1 cellular context compared by ENCODE assay signal in the genomic region with DNA sequence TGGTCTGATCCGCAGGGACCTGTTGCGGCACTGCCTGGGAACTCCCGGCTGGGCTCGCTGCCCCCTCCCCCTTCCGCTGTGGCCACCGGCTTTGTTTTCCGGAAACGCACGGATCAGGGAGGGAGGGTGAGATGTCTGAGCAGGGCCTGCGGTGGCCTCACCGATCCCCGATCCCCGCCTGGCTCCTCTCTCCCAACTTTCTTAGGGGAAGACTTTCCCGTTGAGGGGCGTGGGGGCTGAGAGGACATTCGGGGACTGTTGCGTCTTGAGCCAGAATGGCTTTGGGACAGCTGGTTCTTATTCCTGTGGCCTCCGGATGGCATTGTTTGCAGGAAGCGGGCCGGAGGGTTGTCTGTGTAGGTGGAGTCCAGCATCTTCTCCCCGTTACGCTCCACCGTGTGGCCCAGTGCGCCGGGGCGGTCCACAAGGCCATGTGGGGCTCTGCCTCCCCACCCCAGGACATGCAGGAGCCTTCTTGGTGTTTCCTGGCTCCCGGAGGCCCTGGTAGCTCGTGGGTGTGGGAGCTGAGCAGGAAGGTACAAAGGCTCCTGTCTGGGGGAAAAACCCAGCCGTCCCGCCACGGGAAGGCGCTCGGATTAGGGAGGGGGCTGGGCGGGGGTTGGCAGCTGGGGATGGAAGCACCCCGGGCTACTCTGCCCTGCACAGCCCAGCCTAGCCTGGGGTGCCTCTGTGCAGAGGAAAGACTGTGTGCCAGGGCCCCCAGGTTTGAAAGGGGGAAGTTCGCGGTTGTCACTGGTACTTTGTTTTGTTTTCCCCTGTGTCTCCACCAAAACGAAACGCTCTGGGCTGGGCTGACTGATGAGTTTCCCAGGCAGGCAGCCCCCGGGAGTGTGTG.
A peak's percentile ranks its signal among the peaks of the same experiment; 100 is the strongest.
TF ChIP-seq lines count a peak whose summit lies in the region.

No MANE protein-coding gene starts in this region.

TF ChIP-seq in HepG2, 621 proteins besides CTCF, POLR2A, EP300 and RAD21 (continued from another document and continues in another):
- TF ChIP-seq, protein P1, sequence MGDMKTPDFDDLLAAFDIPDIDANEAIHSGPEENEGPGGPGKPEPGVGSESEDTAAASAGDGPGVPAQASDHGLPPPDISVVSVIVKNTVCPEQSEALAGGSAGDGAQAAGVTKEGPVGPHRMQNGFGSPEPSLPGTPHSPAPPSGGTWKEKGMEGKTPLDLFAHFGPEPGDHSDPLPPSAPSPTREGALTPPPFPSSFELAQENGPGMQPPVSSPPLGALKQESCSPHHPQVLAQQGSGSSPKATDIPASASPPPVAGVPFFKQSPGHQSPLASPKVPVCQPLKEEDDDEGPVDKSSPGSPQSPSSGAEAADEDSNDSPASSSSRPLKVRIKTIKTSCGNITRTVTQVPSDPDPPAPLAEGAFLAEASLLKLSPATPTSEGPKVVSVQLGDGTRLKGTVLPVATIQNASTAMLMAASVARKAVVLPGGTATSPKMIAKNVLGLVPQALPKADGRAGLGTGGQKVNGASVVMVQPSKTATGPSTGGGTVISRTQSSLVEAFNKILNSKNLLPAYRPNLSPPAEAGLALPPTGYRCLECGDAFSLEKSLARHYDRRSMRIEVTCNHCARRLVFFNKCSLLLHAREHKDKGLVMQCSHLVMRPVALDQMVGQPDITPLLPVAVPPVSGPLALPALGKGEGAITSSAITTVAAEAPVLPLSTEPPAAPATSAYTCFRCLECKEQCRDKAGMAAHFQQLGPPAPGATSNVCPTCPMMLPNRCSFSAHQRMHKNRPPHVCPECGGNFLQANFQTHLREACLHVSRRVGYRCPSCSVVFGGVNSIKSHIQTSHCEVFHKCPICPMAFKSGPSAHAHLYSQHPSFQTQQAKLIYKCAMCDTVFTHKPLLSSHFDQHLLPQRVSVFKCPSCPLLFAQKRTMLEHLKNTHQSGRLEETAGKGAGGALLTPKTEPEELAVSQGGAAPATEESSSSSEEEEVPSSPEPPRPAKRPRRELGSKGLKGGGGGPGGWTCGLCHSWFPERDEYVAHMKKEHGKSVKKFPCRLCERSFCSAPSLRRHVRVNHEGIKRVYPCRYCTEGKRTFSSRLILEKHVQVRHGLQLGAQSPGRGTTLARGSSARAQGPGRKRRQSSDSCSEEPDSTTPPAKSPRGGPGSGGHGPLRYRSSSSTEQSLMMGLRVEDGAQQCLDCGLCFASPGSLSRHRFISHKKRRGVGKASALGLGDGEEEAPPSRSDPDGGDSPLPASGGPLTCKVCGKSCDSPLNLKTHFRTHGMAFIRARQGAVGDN (CRISPR knock-in tag; IDR thresholded peaks at IDR 0.05) = peak; percentile 84
- TF ChIP-seq ZNF18 (CRISPR knock-in tag; IDR thresholded peaks at IDR 0.05; ENCODE audit: insufficient replicate concordance) (no peak), ZNF878 (CRISPR knock-in tag; IDR thresholded peaks at IDR 0.05) (no peak), NFKB2 (CRISPR knock-in tag; IDR thresholded peaks at IDR 0.05; ENCODE audit: borderline replicate concordance) (0 out of 2 replicates have a peak, but pooled peaks have one; percentile 49), ZNF570 (CRISPR knock-in tag; IDR thresholded peaks at IDR 0.05; ENCODE audit: borderline replicate concordance) (no peak), ZNF879 (CRISPR knock-in tag; IDR thresholded peaks at IDR 0.05) (no peak), MAFF (IDR thresholded peaks at IDR 0.05; ENCODE audit: low read depth, low read length) (no peak), ZNF547 (CRISPR knock-in tag; IDR thresholded peaks at IDR 0.05) (no peak), ZNF207 (IDR thresholded peaks at IDR 0.05; ENCODE audit: borderline replicate concordance) (no peak), ZNF777 (CRISPR knock-in tag; IDR thresholded peaks at IDR 0.05) (no peak), HMG20A (CRISPR knock-in tag; IDR thresholded peaks at IDR 0.05; ENCODE audit: borderline replicate concordance) (no peak; the same call in 1 of the 2 replicates), ZFP36 (IDR thresholded peaks at IDR 0.05; ENCODE audit: borderline replicate concordance, low read depth, low read length, partially characterized antibody) (no peak), ZNF776 (CRISPR knock-in tag; IDR thresholded peaks at IDR 0.05) (no peak), ZNF510 (CRISPR knock-in tag; IDR thresholded peaks at IDR 0.05; ENCODE audit: low read depth) (peak; percentile 78; the same call in 1 of the 2 replicates), TOPORS (CRISPR knock-in tag; IDR thresholded peaks at IDR 0.05) (no peak), TEF (CRISPR knock-in tag; IDR thresholded peaks at IDR 0.05) (no peak), GFI1 (CRISPR knock-in tag; IDR thresholded peaks at IDR 0.05; ENCODE audit: borderline replicate concordance) (no peak), MATR3 (CRISPR knock-in tag; IDR thresholded peaks at IDR 0.05) (no peak), ELK4 (CRISPR knock-in tag; IDR thresholded peaks at IDR 0.05; ENCODE audit: borderline replicate concordance) (no peak), NCOR1 (IDR thresholded peaks at IDR 0.05; ENCODE audit: borderline replicate concordance, low read length) (no peak), NFE2L2 (IDR thresholded peaks at IDR 0.05; ENCODE audit: low read length) (no peak)
- TF ChIP-seq, protein P2, sequence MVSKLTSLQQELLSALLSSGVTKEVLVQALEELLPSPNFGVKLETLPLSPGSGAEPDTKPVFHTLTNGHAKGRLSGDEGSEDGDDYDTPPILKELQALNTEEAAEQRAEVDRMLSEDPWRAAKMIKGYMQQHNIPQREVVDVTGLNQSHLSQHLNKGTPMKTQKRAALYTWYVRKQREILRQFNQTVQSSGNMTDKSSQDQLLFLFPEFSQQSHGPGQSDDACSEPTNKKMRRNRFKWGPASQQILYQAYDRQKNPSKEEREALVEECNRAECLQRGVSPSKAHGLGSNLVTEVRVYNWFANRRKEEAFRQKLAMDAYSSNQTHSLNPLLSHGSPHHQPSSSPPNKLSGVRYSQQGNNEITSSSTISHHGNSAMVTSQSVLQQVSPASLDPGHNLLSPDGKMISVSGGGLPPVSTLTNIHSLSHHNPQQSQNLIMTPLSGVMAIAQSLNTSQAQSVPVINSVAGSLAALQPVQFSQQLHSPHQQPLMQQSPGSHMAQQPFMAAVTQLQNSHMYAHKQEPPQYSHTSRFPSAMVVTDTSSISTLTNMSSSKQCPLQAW (CRISPR knock-in tag; IDR thresholded peaks at IDR 0.05) = peak; percentile 81
- TF ChIP-seq, protein P3, sequence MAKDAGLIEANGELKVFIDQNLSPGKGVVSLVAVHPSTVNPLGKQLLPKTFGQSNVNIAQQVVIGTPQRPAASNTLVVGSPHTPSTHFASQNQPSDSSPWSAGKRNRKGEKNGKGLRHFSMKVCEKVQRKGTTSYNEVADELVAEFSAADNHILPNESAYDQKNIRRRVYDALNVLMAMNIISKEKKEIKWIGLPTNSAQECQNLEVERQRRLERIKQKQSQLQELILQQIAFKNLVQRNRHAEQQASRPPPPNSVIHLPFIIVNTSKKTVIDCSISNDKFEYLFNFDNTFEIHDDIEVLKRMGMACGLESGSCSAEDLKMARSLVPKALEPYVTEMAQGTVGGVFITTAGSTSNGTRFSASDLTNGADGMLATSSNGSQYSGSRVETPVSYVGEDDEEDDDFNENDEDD (CRISPR knock-in tag; IDR thresholded peaks at IDR 0.05; ENCODE audit: borderline replicate concordance) = peak; percentile 32; the same call in 1 of the 2 replicates
- TF ChIP-seq, protein P4, sequence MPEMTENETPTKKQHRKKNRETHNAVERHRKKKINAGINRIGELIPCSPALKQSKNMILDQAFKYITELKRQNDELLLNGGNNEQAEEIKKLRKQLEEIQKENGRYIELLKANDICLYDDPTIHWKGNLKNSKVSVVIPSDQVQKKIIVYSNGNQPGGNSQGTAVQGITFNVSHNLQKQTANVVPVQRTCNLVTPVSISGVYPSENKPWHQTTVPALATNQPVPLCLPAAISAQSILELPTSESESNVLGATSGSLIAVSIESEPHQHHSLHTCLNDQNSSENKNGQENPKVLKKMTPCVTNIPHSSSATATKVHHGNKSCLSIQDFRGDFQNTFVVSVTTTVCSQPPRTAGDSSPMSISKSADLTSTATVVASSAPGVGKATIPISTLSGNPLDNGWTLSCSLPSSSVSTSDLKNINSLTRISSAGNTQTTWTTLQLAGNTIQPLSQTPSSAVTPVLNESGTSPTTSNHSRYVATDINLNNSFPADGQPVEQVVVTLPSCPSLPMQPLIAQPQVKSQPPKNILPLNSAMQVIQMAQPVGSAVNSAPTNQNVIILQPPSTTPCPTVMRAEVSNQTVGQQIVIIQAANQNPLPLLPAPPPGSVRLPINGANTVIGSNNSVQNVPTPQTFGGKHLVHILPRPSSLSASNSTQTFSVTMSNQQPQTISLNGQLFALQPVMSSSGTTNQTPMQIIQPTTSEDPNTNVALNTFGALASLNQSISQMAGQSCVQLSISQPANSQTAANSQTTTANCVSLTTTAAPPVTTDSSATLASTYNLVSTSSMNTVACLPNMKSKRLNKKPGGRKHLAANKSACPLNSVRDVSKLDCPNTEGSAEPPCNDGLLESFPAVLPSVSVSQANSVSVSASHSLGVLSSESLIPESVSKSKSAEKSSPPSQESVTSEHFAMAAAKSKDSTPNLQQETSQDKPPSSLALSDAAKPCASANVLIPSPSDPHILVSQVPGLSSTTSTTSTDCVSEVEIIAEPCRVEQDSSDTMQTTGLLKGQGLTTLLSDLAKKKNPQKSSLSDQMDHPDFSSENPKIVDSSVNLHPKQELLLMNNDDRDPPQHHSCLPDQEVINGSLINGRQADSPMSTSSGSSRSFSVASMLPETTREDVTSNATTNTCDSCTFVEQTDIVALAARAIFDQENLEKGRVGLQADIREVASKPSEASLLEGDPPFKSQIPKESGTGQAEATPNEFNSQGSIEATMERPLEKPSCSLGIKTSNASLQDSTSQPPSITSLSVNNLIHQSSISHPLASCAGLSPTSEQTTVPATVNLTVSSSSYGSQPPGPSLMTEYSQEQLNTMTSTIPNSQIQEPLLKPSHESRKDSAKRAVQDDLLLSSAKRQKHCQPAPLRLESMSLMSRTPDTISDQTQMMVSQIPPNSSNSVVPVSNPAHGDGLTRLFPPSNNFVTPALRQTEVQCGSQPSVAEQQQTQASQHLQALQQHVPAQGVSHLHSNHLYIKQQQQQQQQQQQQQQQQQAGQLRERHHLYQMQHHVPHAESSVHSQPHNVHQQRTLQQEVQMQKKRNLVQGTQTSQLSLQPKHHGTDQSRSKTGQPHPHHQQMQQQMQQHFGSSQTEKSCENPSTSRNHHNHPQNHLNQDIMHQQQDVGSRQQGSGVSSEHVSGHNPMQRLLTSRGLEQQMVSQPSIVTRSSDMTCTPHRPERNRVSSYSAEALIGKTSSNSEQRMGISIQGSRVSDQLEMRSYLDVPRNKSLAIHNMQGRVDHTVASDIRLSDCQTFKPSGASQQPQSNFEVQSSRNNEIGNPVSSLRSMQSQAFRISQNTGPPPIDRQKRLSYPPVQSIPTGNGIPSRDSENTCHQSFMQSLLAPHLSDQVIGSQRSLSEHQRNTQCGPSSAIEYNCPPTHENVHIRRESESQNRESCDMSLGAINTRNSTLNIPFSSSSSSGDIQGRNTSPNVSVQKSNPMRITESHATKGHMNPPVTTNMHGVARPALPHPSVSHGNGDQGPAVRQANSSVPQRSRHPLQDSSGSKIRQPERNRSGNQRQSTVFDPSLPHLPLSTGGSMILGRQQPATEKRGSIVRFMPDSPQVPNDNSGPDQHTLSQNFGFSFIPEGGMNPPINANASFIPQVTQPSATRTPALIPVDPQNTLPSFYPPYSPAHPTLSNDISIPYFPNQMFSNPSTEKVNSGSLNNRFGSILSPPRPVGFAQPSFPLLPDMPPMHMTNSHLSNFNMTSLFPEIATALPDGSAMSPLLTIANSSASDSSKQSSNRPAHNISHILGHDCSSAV (CRISPR knock-in tag; IDR thresholded peaks at IDR 0.05; ENCODE audit: borderline replicate concordance) = no peak
- TF ChIP-seq, protein P5, sequence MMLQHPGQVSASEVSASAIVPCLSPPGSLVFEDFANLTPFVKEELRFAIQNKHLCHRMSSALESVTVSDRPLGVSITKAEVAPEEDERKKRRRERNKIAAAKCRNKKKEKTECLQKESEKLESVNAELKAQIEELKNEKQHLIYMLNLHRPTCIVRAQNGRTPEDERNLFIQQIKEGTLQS (CRISPR knock-in tag; IDR thresholded peaks at IDR 0.05) = no peak
- TF ChIP-seq, protein P6, sequence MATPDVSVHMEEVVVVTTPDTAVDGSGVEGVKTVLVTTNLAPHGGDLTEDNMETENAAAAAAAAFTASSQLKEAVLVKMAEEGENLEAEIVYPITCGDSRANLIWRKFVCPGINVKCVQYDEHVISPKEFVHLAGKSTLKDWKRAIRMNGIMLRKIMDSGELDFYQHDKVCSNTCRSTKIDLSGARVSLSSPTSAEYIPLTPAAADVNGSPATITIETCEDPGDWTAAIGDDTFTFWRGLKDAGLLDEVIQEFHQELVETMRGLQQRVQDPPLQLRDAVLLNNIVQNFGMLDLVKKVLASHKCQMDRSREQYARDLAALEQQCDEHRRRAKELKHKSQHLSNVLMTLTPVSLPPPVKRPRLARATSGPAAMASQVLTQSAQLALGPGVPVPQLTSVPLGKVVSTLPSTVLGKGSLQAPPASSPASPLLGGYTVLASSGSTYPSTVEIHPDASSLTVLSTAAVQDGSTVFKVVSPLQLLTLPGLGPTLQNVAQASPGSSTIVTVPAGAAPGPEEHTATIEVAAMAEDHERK (CRISPR knock-in tag; IDR thresholded peaks at IDR 0.05; ENCODE audit: low read depth) = no peak
